ENCODE assay signal across 1 cellular context in genomic region chr4:52721968-52722814, GRCh38.
TF ChIP-seq lines count a peak whose summit lies in the region.

No MANE protein-coding gene starts in this region.

TF ChIP-seq in HepG2, 621 proteins besides CTCF, POLR2A, EP300 and RAD21 (continued from another document and continues in another):
- no peak for TF ChIP-seq PREB (CRISPR knock-in tag; IDR thresholded peaks at IDR 0.05)
- TF ChIP-seq TEAD3 (CRISPR knock-in tag; optimal IDR thresholded peaks at IDR 0.05; ENCODE audit: borderline replicate concordance): no peak
- TF ChIP-seq ZNF775 (CRISPR knock-in tag; IDR thresholded peaks at IDR 0.05; ENCODE audit: borderline replicate concordance): no peak
- no peak for TF ChIP-seq SIN3B (IDR thresholded peaks at IDR 0.05; ENCODE audit: low read length)
- TF ChIP-seq ZNF660 (CRISPR knock-in tag; IDR thresholded peaks at IDR 0.05; ENCODE audit: borderline replicate concordance, low read depth): no peak
- no peak for TF ChIP-seq ATAD3A (CRISPR knock-in tag; IDR thresholded peaks at IDR 0.05)
- no peak for TF ChIP-seq GABPA (IDR thresholded peaks at IDR 0.05; ENCODE audit: low read depth, low read length)
- TF ChIP-seq GABPA (CRISPR knock-in tag; IDR thresholded peaks at IDR 0.05; ENCODE audit: low read depth): no peak
- no peak for TF ChIP-seq STAT6 (CRISPR knock-in tag; IDR thresholded peaks at IDR 0.05; ENCODE audit: borderline replicate concordance)
- TF ChIP-seq ZSCAN21 (CRISPR knock-in tag; IDR thresholded peaks at IDR 0.05; ENCODE audit: borderline replicate concordance): peak; percentile 52; the same call in 1 of the 2 replicates
- TF ChIP-seq MAX (IDR thresholded peaks at IDR 0.05): peak; percentile 54; the same call in 1 of the 2 replicates
- TF ChIP-seq ZNF597 (CRISPR knock-in tag; IDR thresholded peaks at IDR 0.05): no peak
- TF ChIP-seq ZNF572 (CRISPR knock-in tag; IDR thresholded peaks at IDR 0.05): no peak
- no peak for TF ChIP-seq ZNF724P (CRISPR knock-in tag; IDR thresholded peaks at IDR 0.05; ENCODE audit: borderline replicate concordance)
- no peak for TF ChIP-seq ZBTB42 (CRISPR knock-in tag; IDR thresholded peaks at IDR 0.05)
- no peak for TF ChIP-seq ZNF576 (CRISPR knock-in tag; IDR thresholded peaks at IDR 0.05)
- no peak for TF ChIP-seq ZKSCAN5 (CRISPR knock-in tag; IDR thresholded peaks at IDR 0.05)
- no peak for TF ChIP-seq ERF (CRISPR knock-in tag; IDR thresholded peaks at IDR 0.05)
- TF ChIP-seq ZHX1 (CRISPR knock-in tag; IDR thresholded peaks at IDR 0.05; ENCODE audit: low read depth): no peak
- peak; percentile 94 for TF ChIP-seq AGO1 (IDR thresholded peaks at IDR 0.05; ENCODE audit: low read depth, low read length, poor library complexity, severe bottlenecking)
- peak; percentile 57 for TF ChIP-seq ZBTB38 (CRISPR knock-in tag; IDR thresholded peaks at IDR 0.05)
- no peak for TF ChIP-seq E2F1 (CRISPR knock-in tag; IDR thresholded peaks at IDR 0.05)
- TF ChIP-seq DRAP1 (CRISPR knock-in tag; IDR thresholded peaks at IDR 0.05): peak; percentile 83
- no peak for TF ChIP-seq TAF15 (IDR thresholded peaks at IDR 0.05; ENCODE audit: low read depth, low read length, poor library complexity, severe bottlenecking)
- no peak for TF ChIP-seq CERS6 (CRISPR knock-in tag; IDR thresholded peaks at IDR 0.05)
- TF ChIP-seq SRSF9 (IDR thresholded peaks at IDR 0.05; ENCODE audit: borderline replicate concordance, insufficient read depth, low read depth, low read length, poor library complexity, severe bottlenecking): no peak
- TF ChIP-seq JDP2 (CRISPR knock-in tag; IDR thresholded peaks at IDR 0.05; ENCODE audit: borderline replicate concordance): no peak
- TF ChIP-seq ZNF20 (CRISPR knock-in tag; IDR thresholded peaks at IDR 0.05): no peak
- TF ChIP-seq TP53 (CRISPR knock-in tag; conservative IDR thresholded peaks at IDR 0.05): no peak
- no peak for TF ChIP-seq MBNL3 (CRISPR knock-in tag; conservative IDR thresholded peaks at IDR 0.05)
- TF ChIP-seq RBFOX2 (IDR thresholded peaks at IDR 0.05; ENCODE audit: low read depth, low read length): peak; percentile 89
- no peak for TF ChIP-seq ZNF337 (CRISPR knock-in tag; IDR thresholded peaks at IDR 0.05; ENCODE audit: borderline replicate concordance, low read depth)
- no peak for TF ChIP-seq ZNF30 (CRISPR knock-in tag; IDR thresholded peaks at IDR 0.05)
- no peak for TF ChIP-seq KLF15 (CRISPR knock-in tag; IDR thresholded peaks at IDR 0.05; ENCODE audit: borderline replicate concordance)
- no peak for TF ChIP-seq FOXC1 (CRISPR knock-in tag; IDR thresholded peaks at IDR 0.05; ENCODE audit: borderline replicate concordance)
- TF ChIP-seq ZNF33B (CRISPR knock-in tag; IDR thresholded peaks at IDR 0.05): no peak
- TF ChIP-seq RBAK (CRISPR knock-in tag; IDR thresholded peaks at IDR 0.05): no peak
- no peak for TF ChIP-seq ZNF496 (CRISPR knock-in tag; IDR thresholded peaks at IDR 0.05; ENCODE audit: insufficient replicate concordance)
- TF ChIP-seq KAT8 (CRISPR knock-in tag; IDR thresholded peaks at IDR 0.05): peak; percentile 62
- TF ChIP-seq SKIL (CRISPR knock-in tag; IDR thresholded peaks at IDR 0.05; ENCODE audit: borderline replicate concordance): no peak
- TF ChIP-seq ZNF451 (CRISPR knock-in tag; IDR thresholded peaks at IDR 0.05): no peak
- no peak for TF ChIP-seq ZSCAN25 (CRISPR knock-in tag; IDR thresholded peaks at IDR 0.05)
- no peak for TF ChIP-seq ZNF883 (CRISPR knock-in tag; IDR thresholded peaks at IDR 0.05; ENCODE audit: not compliant biosample characterization)
- TF ChIP-seq TFDP2 (CRISPR knock-in tag; IDR thresholded peaks at IDR 0.05): 0 out of 2 replicates have a peak, but pooled peaks have one; percentile 21
- no peak for TF ChIP-seq ZNF557 (CRISPR knock-in tag; IDR thresholded peaks at IDR 0.05)
- TF ChIP-seq ARNT2 (CRISPR knock-in tag; IDR thresholded peaks at IDR 0.05; ENCODE audit: low read depth): no peak
